ENCODE assay signal across 22 cellular contexts in genomic region chr9:114887963-114888362, GRCh38. TPM values are rescaled to one million over a fixed set of nuclear protein-coding genes. Genes with fewer than 3 reads are reported as not detected.
"Had no signal": no experiment of that assay in that cellular context is flagged by ENCODE, and none has a peak within 500 bp of the region (broad histone marks: within the 10 kb centered on the region; RNA-seq: fewer than 3 reads in every experiment).

No MANE protein-coding gene starts in this region.

- H3K4me3 ChIP-seq: MG63, SJSA1, SK-N-MC had no signal

- H3K36me3 ChIP-seq: MG63, SJSA1 had no signal

- H3K27me3 ChIP-seq: MG63, SJSA1 had no signal

- H3K9me3 ChIP-seq: MG63, SJSA1 had no signal

- DNase-seq: IMR-90, Karpas-422, KG1, MG63, NCI-H1092, NCI-H1105 treated with DMSO at 0.1 percent for 48 hours, NCI-H1417 treated with DMSO at 0.1 percent for 48 hours, NCI-H146, NCI-H187, NCI-H2029, NCI-H2081 treated with DMSO at 0.1 percent for 48 hours, NCI-H2171, NCI-H226, NCI-H446, NCI-H524 treated with DMSO at 0.1 percent for 48 hours, NCI-H69, NCI-H774, Right ventricle myocardium superior, SIG-M5 had no signal

- H3K27ac ChIP-seq: SJSA1, SK-N-MC had no signal

RNA-seq across cellular contexts. Expression of gene TNFSF8, which starts 42.4 kb away (rescaled TPM):
- total RNA-seq: HT-29, IMR-90, SJSA1 had no signal
- polyA plus RNA-seq: IMR-90 had no signal
